Comparison of ENCODE assay signal across 27 cellular contexts in genomic region chr1:223551610-223552009, GRCh38.
"Had no signal": no experiment of that assay in that cellular context is flagged by ENCODE, and none has a peak within 500 bp of the region (broad histone marks: within the 10 kb centered on the region; RNA-seq: fewer than 3 reads in every experiment).

No MANE protein-coding gene starts in this region.

- H3K9me3 Mint-ChIP-seq: activated T-helper 2 cell treated with anti-CD3 and anti-CD28 coated beads, Interferon-gamma antibody, Interleukin-2, Interleukin-4, amounts not matched to agents 10 μg/mL and 5 μg/mL and 100 μg/mL, durations not matched to agents 14 hours and 24 hours and 36 hours; endodermal cell; type B pancreatic cell had no signal

- H3K36me3 Mint-ChIP-seq: immature natural killer cell, type B pancreatic cell had no signal

- DNase-seq: activated B cell treated with CpG ODN at 0.5 μM for 24 hours; activated CD4-positive, alpha-beta T cell treated with anti-CD3 and anti-CD28 coated beads for 36 hours; activated CD4-positive, alpha-beta T cell treated with anti-CD3 and anti-CD28 coated beads, Interleukin-2, amount 50 U/mL, for 4 hours; activated CD8-positive, alpha-beta memory T cell treated with anti-CD3 and anti-CD28 coated beads for 24 hours; activated CD8-positive, alpha-beta memory T cell treated with anti-CD3 and anti-CD28 coated beads, Interleukin-2, amount 50 U/mL, for 4 hours; activated naive CD4-positive, alpha-beta T cell; activated naive CD8-positive, alpha-beta T cell treated with anti-CD3 and anti-CD28 coated beads for 36 hours; activated T-cell treated with anti-CD3 and anti-CD28 coated beads, Interleukin-2, amount 50 U/mL, for 4 hours; amniotic stem cell; cerebellar nuclear complex; endodermal cell; foreskin melanocyte; glutamatergic neuron; immature natural killer cell; left lung; naive thymus-derived CD4-positive, alpha-beta T cell; sigmoid colon; stimulated activated CD4-positive, alpha-beta T cell treated with anti-CD3 and anti-CD28 coated beads, Interleukin-2, amount 100 ng/mL, for 48 hours; stimulated activated CD8-positive, alpha-beta memory T cell treated with anti-CD3 and anti-CD28 coated beads, Interleukin-4, amount 100 ng/mL, for 48 hours; stimulated activated naive CD4-positive, alpha-beta T cell treated with Interleukin-2 at 50 U/mL for 16 hours; T-helper 9 cell had no signal

- ATAC-seq: activated CD4-positive, alpha-beta T cell treated with anti-CD3 and anti-CD28 coated beads for 36 hours; activated T-cell treated with anti-CD3 and anti-CD28 coated beads, Interleukin-2, amount 50 U/mL, for 4 hours; naive thymus-derived CD4-positive, alpha-beta T cell had no signal

- H3K27ac Mint-ChIP-seq: activated B cell treated with CpG ODN at 0.5 μM for 24 hours; activated CD4-positive, alpha-beta T cell treated with anti-CD3 and anti-CD28 coated beads for 36 hours; activated naive CD8-positive, alpha-beta T cell treated with anti-CD3 and anti-CD28 coated beads for 36 hours; activated T-helper 2 cell treated with anti-CD3 and anti-CD28 coated beads, Interferon-gamma antibody, Interleukin-2, Interleukin-4, amounts not matched to agents 10 μg/mL and 5 μg/mL and 100 μg/mL, durations not matched to agents 14 hours and 24 hours and 36 hours; endodermal cell; immature natural killer cell; naive thymus-derived CD4-positive, alpha-beta T cell; type B pancreatic cell had no signal

- H3K4me3 Mint-ChIP-seq: activated B cell treated with CpG ODN at 0.5 μM for 24 hours; activated CD4-positive, alpha-beta T cell treated with anti-CD3 and anti-CD28 coated beads for 36 hours; activated naive CD8-positive, alpha-beta T cell treated with anti-CD3 and anti-CD28 coated beads for 36 hours; activated T-cell treated with anti-CD3 and anti-CD28 coated beads, Interleukin-2, amount 50 U/mL, for 4 hours; endodermal cell; immature natural killer cell; naive thymus-derived CD4-positive, alpha-beta T cell; type B pancreatic cell had no signal

- H3K4me1 Mint-ChIP-seq: activated naive CD8-positive, alpha-beta T cell treated with anti-CD3 and anti-CD28 coated beads for 36 hours; immature natural killer cell had no signal

- H3K4me3 ChIP-seq: coronary artery, hepatocyte, left lung, lung, sigmoid colon, thoracic aorta had no signal

- H3K27me3 Mint-ChIP-seq: activated CD4-positive, alpha-beta T cell treated with anti-CD3 and anti-CD28 coated beads for 36 hours; type B pancreatic cell had no signal
